1 cellular context compared by ENCODE assay signal in genomic region chr11:116657842-116658825, GRCh38.
TF ChIP-seq lines count a peak whose summit lies in the region.

No MANE protein-coding gene starts in this region.

TF ChIP-seq in GM23338, 12 proteins besides CTCF, POLR2A, EP300 and RAD21 (continued from another document):
- TF ChIP-seq ZNF462 (CRISPR knock-in tag; IDR thresholded peaks at IDR 0.05) (no peak), POLR2AphosphoS5 (IDR thresholded peaks at IDR 0.05; ENCODE audit: low read depth) (no peak)
